In the genomic region with DNA sequence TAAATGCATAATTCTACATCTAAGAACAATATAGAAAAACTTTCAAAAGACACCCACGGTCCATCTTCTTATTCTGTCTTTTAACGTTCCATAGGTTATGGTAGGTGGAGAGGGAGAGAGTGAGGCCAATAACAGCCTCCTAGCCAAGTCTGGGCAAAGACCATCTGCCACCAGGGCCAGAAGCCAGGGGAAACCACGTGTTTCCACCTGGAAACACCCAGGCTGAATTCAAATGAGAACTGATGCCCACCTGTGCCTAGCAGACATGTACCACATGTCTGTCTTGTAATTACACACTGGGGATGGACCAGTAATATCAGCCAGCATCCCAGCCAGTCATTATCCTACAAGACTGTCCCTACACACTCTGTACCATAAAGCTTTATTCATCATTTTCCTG, we compare ENCODE assay signal across 26 cellular contexts.
"Had no signal": no experiment of that assay in that cellular context is flagged by ENCODE, and none has a peak within 500 bp of the region (broad histone marks: within the 10 kb centered on the region; RNA-seq: fewer than 3 reads in every experiment).

No MANE protein-coding gene starts in this region.

- FAIRE-seq: colon had no signal

- DNase-seq: activated CD4-positive, alpha-beta memory T cell treated with anti-CD3 and anti-CD28 coated beads for 36 hours; activated CD4-positive, alpha-beta T cell treated with anti-CD3 and anti-CD28 coated beads for 36 hours; activated CD4-positive, alpha-beta T cell treated with anti-CD3 and anti-CD28 coated beads, Interleukin-2, amount 10 ng/mL, durations not matched to agents 24 days and 14 days; activated CD4-positive, CD25-positive, alpha-beta regulatory T cell; activated CD4-positive, CD25-positive, alpha-beta regulatory T cell treated with anti-CD3 and anti-CD28 coated beads, Interleukin-2, amount 50 U/mL, for 72 hours; activated CD8-positive, alpha-beta memory T cell treated with anti-CD3 and anti-CD28 coated beads, Interleukin-2, amount 10 ng/mL, durations not matched to agents 7 days and 5 days; activated CD8-positive, alpha-beta memory T cell treated with anti-CD3 and anti-CD28 coated beads, Interleukin-2, amount 50 U/mL, for 4 hours; activated CD8-positive, alpha-beta T cell treated with anti-CD3 and anti-CD28 coated beads, Interleukin-2, amount 10 ng/mL, durations not matched to agents 7 days and 5 days; activated effector memory CD4-positive, alpha-beta T cell treated with anti-CD3 and anti-CD28 coated beads, Interleukin-2, amount 50 U/mL, for 16 hours; activated naive CD4-positive, alpha-beta T cell treated with anti-CD3 and anti-CD28 coated beads for 36 hours; activated naive CD8-positive, alpha-beta T cell treated with anti-CD3 and anti-CD28 coated beads for 36 hours; activated naive CD8-positive, alpha-beta T cell treated with anti-CD3 and anti-CD28 coated beads, Interleukin-2, amount 50 U/mL, for 24 hours; activated T-cell treated with anti-CD3 and anti-CD28 coated beads, Interleukin-2, amount 50 U/mL, for 1 hour; activated T-cell treated with anti-CD3 and anti-CD28 coated beads, Interleukin-2, amount 50 U/mL, for 48 hours; adrenal gland; amygdala; aorta; body of pancreas; cortex of kidney; dermis blood vessel endothelial cell; effector CD4-positive, alpha-beta T cell; effector memory CD8-positive, alpha-beta T cell; foreskin melanocyte; heart right ventricle; T-helper 17 cell had no signal
